In genomic region chr16:23757116-23757515, GRCh38 we compare ENCODE assay signal across 10 cellular contexts. TPM values are rescaled to one million over a fixed set of nuclear protein-coding genes. Genes with fewer than 3 reads are reported as not detected.
"Had no signal": no experiment of that assay in that cellular context is flagged by ENCODE, and none has a peak within 500 bp of the region (broad histone marks: within the 10 kb centered on the region; RNA-seq: fewer than 3 reads in every experiment).

No MANE protein-coding gene starts in this region.

- H3K27ac Mint-ChIP-seq: HFFc6, IgD-negative memory B cell had no signal

- H3K36me3 ChIP-seq: HAP-1 had no signal

- H3K9me3 ChIP-seq: HAP-1 had no signal

- DNase-seq: GOT3, H7, HFFc6 had no signal

- H3K9me3 Mint-ChIP-seq: HFFc6, IgD-negative memory B cell had no signal

- H3K4me3 Mint-ChIP-seq: HFFc6 had no signal

- H3K27ac ChIP-seq: HL-60 had no signal

- H3K4me3 ChIP-seq: HAP-1 had no signal

- ATAC-seq: HCT116, HepG2 had no signal

- H3K4me1 ChIP-seq: HAP-1 had no signal

- FAIRE-seq: HepG2 had no signal

RNA-seq across cellular contexts. Expression of gene CHP2, which starts 2.3 kb away (rescaled TPM):
- total RNA-seq: H4, HepG2, HFFc6, HT1080 had no signal
- polyA plus RNA-seq: HepG2, IgD-negative memory B cell had no signal

RNA-seq across cellular contexts. Expression of gene ERN2, which starts 44.1 kb away (rescaled TPM):
- total RNA-seq: H4, HFFc6, HT1080 had no signal
- polyA plus RNA-seq: IgD-negative memory B cell had no signal
